ENCODE assay signal across 18 cellular contexts in the genomic region with DNA sequence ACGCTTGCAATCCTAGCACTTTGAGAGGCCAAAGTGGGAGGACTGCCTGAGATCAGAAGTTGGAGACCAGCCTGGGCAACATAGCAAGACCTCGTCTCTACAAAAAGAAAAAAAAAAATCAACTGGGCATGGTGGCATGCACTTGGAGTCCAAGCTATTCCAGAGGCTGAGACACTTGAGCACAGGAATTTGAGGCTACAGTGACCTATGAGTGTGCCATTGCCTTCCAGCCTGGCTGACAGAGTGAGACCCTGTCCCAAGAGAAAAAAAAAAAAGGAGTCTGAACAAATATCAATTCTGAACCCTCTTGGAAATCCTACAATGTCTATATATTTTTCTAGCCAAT.
"Had no signal": no experiment of that assay in that cellular context is flagged by ENCODE, and none has a peak within 500 bp of the region (broad histone marks: within the 10 kb centered on the region; RNA-seq: fewer than 3 reads in every experiment).

No MANE protein-coding gene starts in this region.

- H3K4me1 ChIP-seq: parathyroid adenoma had no signal

- H3K4me3 ChIP-seq: smooth muscle cell had no signal

- H3K4me2 ChIP-seq: smooth muscle cell had no signal

- H3K27ac ChIP-seq: neutrophil, parathyroid adenoma had no signal

- H2AFZ ChIP-seq: parathyroid adenoma had no signal

- H3K36me3 ChIP-seq: neutrophil had no signal

- ATAC-seq: activated CD8-positive, alpha-beta T cell treated with anti-CD3 and anti-CD28 coated beads for 36 hours; natural killer cell treated with Interleukin-12 subunit alpha and Interleukin-12 subunit beta and Interleukin-15 and Interleukin-18, amount 100 ng/mL, for 72 hours; stimulated activated naive B cell treated with anti-CD40 and anti-IgM and Interleukin-4, amounts not matched to agents 10 μg/mL and 1 μg/mL and 100 μg/mL, for 72 hours; T-cell had no signal

- H3K27me3 ChIP-seq: neutrophil had no signal

- H3K9ac ChIP-seq: parathyroid adenoma had no signal

- H3K9me3 ChIP-seq: neutrophil had no signal

- H3K79me2 ChIP-seq: parathyroid adenoma had no signal

- DNase-seq: activated CD4-positive, alpha-beta T cell treated with anti-CD3 and anti-CD28 coated beads for 48 hours; activated CD4-positive, CD25-positive, alpha-beta regulatory T cell; activated CD8-positive, alpha-beta T cell treated with anti-CD3 and anti-CD28 coated beads for 36 hours; activated naive CD4-positive, alpha-beta T cell treated with Interleukin-2 at 50 U/mL for 16 hours; activated naive CD8-positive, alpha-beta T cell treated with anti-CD3 and anti-CD28 coated beads, Interleukin-2, amount 10 ng/mL, durations not matched to agents 7 days and 5 days; activated T-cell treated with anti-CD3 and anti-CD28 coated beads, Interleukin-2, amount 50 U/mL, for 1 hour; amygdala; cortex of kidney; erythroblast; head of caudate nucleus; retina; stimulated activated CD4-positive, alpha-beta T cell treated with anti-CD3 and anti-CD28 coated beads, Interleukin-4, amount 100 ng/mL, for 4 hours; stimulated activated naive B cell treated with anti-CD40 and anti-IgM and Interleukin-4, amounts not matched to agents 10 μg/mL and 1 μg/mL and 100 μg/mL, for 72 hours; T-cell had no signal
